ENCODE assay signal across 15 cellular contexts in genomic region chr3:182629521-182629920, GRCh38.
A peak's percentile ranks its signal among the peaks of the same experiment; 100 is the strongest.
DNase-seq lines count a peak whose midpoint lies in the region; ATAC-seq and TF ChIP-seq lines count a peak whose summit lies in the region.
"Had no signal": no experiment of that assay in that cellular context is flagged by ENCODE, and none has a peak within 500 bp of the region (broad histone marks: within the 10 kb centered on the region; RNA-seq: fewer than 3 reads in every experiment).

No MANE protein-coding gene starts in this region.

- peak; percentile 68 for DNase-seq in MCF 10A (ENCODE audit: unreplicated experiment)
- DNase-seq in breast epithelium (ENCODE audit: low spot score in 2 of 2) = no peak
- DNase-seq in epithelial cell of esophagus (ENCODE audit: low read depth) = peak; percentile 96
- DNase-seq in foreskin keratinocyte = peak; percentile 87 to 94
- no peak for DNase-seq in NCI-H146 treated with DMSO at 0.1 percent for 48 hours (lab: John Stamatoyannopoulos, UW; ENCODE audit: unreplicated experiment)
- DNase-seq: CD8-positive, alpha-beta T cell; COR-L47; DND-41; GF-D8; H7 had no signal

- H3K4me3 ChIP-seq in breast epithelium (no peak overlapping the region), epithelial cell of esophagus (ENCODE audit: low read length) (no peak overlapping the region)

- peaks cover 11% of the 10 kb centered on the region for H3K9me3 Mint-ChIP-seq in MCF 10A (ENCODE audit: unreplicated experiment)
- H3K9me3 Mint-ChIP-seq: CD14-positive monocyte; CD8-positive, alpha-beta T cell had no signal

- no TSS peak for BruUV-seq in MCF 10A (replicated peaks; lab: Mats Ljungman, UMichigan)

- no peaks in the 10 kb centered on the region for H3K27me3 ChIP-seq in breast epithelium
- H3K27me3 ChIP-seq in foreskin keratinocyte = no peaks in the 10 kb centered on the region

- H3K27ac ChIP-seq in breast epithelium (no peak overlapping the region), foreskin keratinocyte (peak overlapping the region; percentile 37)
- H3K27ac ChIP-seq: 22Rv1 had no signal

- H3K36me3 Mint-ChIP-seq in MCF 10A (ENCODE audit: insufficient read depth, unreplicated experiment) = no peaks in the 10 kb centered on the region
- H3K36me3 Mint-ChIP-seq: CD14-positive monocyte; CD8-positive, alpha-beta T cell had no signal

- H3K4me1 ChIP-seq in breast epithelium (no peaks in the 10 kb centered on the region), foreskin keratinocyte (peaks cover 39% of the 10 kb centered on the region)

- no peak for TF ChIP-seq POLR2A in breast epithelium (IDR thresholded peaks at IDR 0.05)

- ATAC-seq in foreskin keratinocyte = peak; percentile 91
- ATAC-seq in GM19397 (IDR thresholded peaks at IDR 0.05; ENCODE audit: unreplicated experiment) = no peak
- no peak for ATAC-seq in HG02870 (IDR thresholded peaks at IDR 0.05; ENCODE audit: unreplicated experiment)
- ATAC-seq: CD8-positive, alpha-beta T cell; HepG2 had no signal

- H3K27me3 Mint-ChIP-seq in MCF 10A (ENCODE audit: insufficient read depth, unreplicated experiment) = no peaks in the 10 kb centered on the region

- CTCF ChIA-PET in MCF 10A (lab: Yijun Ruan, JAX) = no interaction called here

- POLR2A ChIA-PET in MCF 10A (lab: Yijun Ruan, JAX) = interaction anchor here (0.7 to 1.5 kb wide), 4 partner anchors 15 to 694 kb away, joined by 3 to 6 read pairs (median 4); no protein-coding TSS in a partner anchor

- TF ChIP-seq CTCF in MCF 10A (IDR thresholded peaks at IDR 0.05; ENCODE audit: unreplicated experiment) (no peak), breast epithelium (IDR thresholded peaks at IDR 0.05) (no peak), epithelial cell of esophagus (IDR thresholded peaks at IDR 0.05; ENCODE audit: insufficient read depth, low read depth, low read length, missing control alignments) (no peak), foreskin keratinocyte (conservative IDR thresholded peaks at IDR 0.05) (no peak)

- H3K4me3 Mint-ChIP-seq in MCF 10A (ENCODE audit: unreplicated experiment) = no peak overlapping the region
- H3K4me3 Mint-ChIP-seq: CD14-positive monocyte; CD8-positive, alpha-beta T cell had no signal

- H3K4me1 Mint-ChIP-seq in MCF 10A (ENCODE audit: insufficient read depth, unreplicated experiment) = peaks cover 24% of the 10 kb centered on the region
- H3K4me1 Mint-ChIP-seq: CD14-positive monocyte had no signal

- no peaks in the 10 kb centered on the region for H3K36me3 ChIP-seq in breast epithelium

- intact Hi-C loops in MCF 10A (cut with micrococcal nuclease) = no loop called here
- intact Hi-C loops in breast epithelium (cut with DNase I; ENCODE audit: low total_unique reads) = no loop called here

- H3K9me3 ChIP-seq in breast epithelium = no peaks in the 10 kb centered on the region

- H3K27ac Mint-ChIP-seq in MCF 10A (ENCODE audit: low read depth, unreplicated experiment) = peak overlapping the region; percentile 32
- H3K27ac Mint-ChIP-seq: CD14-positive monocyte; CD8-positive, alpha-beta T cell had no signal

Comparison
In these comparisons a context has a peak if more than half of its experiments do, and no peak if none do; other contexts are left out.
1. DNase-seq: peak in MCF 10A (single experiment), epithelial cell of esophagus (single experiment) and foreskin keratinocyte (2 of 2); none in breast epithelium (0 of 2) and NCI-H146 treated with DMSO at 0.1 percent for 48 hours (single experiment).